10 cellular contexts compared by ENCODE assay signal in genomic region chr5:132662925-132663770, GRCh38. TPM values are rescaled to one million over a fixed set of nuclear protein-coding genes. Genes with fewer than 3 reads are reported as not detected.
A peak's percentile ranks its signal among the peaks of the same experiment; 100 is the strongest.
DNase-seq lines count a peak whose midpoint lies in the region; ATAC-seq and TF ChIP-seq lines count a peak whose summit lies in the region.
"Had no signal": no experiment of that assay in that cellular context is flagged by ENCODE, and none has a peak within 500 bp of the region (broad histone marks: within the 10 kb centered on the region; RNA-seq: fewer than 3 reads in every experiment).

No MANE protein-coding gene starts in this region.

- ATAC-seq in HG02678 (IDR thresholded peaks at IDR 0.05; ENCODE audit: unreplicated experiment): peak; percentile 57

- H3K27ac ChIP-seq in OCI-LY1 (ENCODE audit: low read depth, low read length, poor library complexity, severe bottlenecking) (no peak overlapping the region), hepatocyte (peak overlapping the region; percentile 14), substantia nigra (ENCODE audit: low read depth, low read length, poor library complexity, severe bottlenecking) (no peak overlapping the region)
- H3K27ac ChIP-seq: right lobe of liver had no signal

- H3K36me3 ChIP-seq in OCI-LY1 (ENCODE audit: insufficient read depth, low read length): no peaks in the 10 kb centered on the region
- no peaks in the 10 kb centered on the region for H3K36me3 ChIP-seq in hepatocyte (replicated peaks; ENCODE audit: insufficient read depth, low read depth)
- H3K36me3 ChIP-seq: right lobe of liver had no signal

- H3K27me3 ChIP-seq in OCI-LY1 (ENCODE audit: insufficient read depth, low read length) (peaks cover 7% of the 10 kb centered on the region), hepatocyte (no peaks in the 10 kb centered on the region)
- H3K27me3 ChIP-seq: right lobe of liver had no signal

- peak overlapping the region; percentile 5; the same call in 1 of the 2 replicates for H3K4me2 ChIP-seq in OCI-LY1 (ENCODE audit: low read length)
- no peak overlapping the region for H3K4me2 ChIP-seq in hepatocyte

- H3K79me2 ChIP-seq in OCI-LY1 (ENCODE audit: insufficient read depth, low read length) (no peaks in the 10 kb centered on the region), hepatocyte (no peaks in the 10 kb centered on the region)

- H3K9me2 ChIP-seq in OCI-LY1 (ENCODE audit: low read depth, low read length): no peaks in the 10 kb centered on the region
- no peaks in the 10 kb centered on the region for H3K9me2 ChIP-seq in hepatocyte (replicated peaks; ENCODE audit: insufficient read depth)

- H3F3A ChIP-seq in OCI-LY1 (ENCODE audit: insufficient read depth, low read length): no peaks in the 10 kb centered on the region

- H3K9ac ChIP-seq in OCI-LY1 (ENCODE audit: low read length): no peak overlapping the region

- no peak overlapping the region for H2AFZ ChIP-seq in OCI-LY1 (ENCODE audit: low read length)
- H2AFZ ChIP-seq in hepatocyte: no peak overlapping the region

- DNase-seq in activated gamma-delta T cell treated with anti-CD3 and anti-CD28 coated beads, Interleukin-2, amount 50 U/mL, for 16 hours (ENCODE audit: low read depth): peak; percentile 28
- DNase-seq in activated gamma-delta T cell treated with Interleukin-2 at 50 U/mL for 16 hours (no peak), hepatocyte (ENCODE audit: low spot score) (peak; percentile 37), T1000 (lab: John Stamatoyannopoulos, UW) (no peak), substantia nigra (lab: John Stamatoyannopoulos, UW) (no peak), DMS114 treated with DMSO at 0.1 percent for 48 hours (lab: John Stamatoyannopoulos, UW; ENCODE audit: unreplicated experiment) (no peak)
- DNase-seq: right lobe of liver had no signal

- H3K4me3 ChIP-seq in OCI-LY1 (ENCODE audit: low read depth, low read length, poor library complexity, severe bottlenecking): no peak overlapping the region
- no peak overlapping the region for H3K4me3 ChIP-seq in hepatocyte
- H3K4me3 ChIP-seq: right lobe of liver had no signal

- H3K4me1 ChIP-seq in OCI-LY1 (ENCODE audit: insufficient read depth, low read length, severe bottlenecking) (peaks cover 13% of the 10 kb centered on the region), hepatocyte (ENCODE audit: insufficient read depth) (peaks cover 22% of the 10 kb centered on the region)
- H3K4me1 ChIP-seq: right lobe of liver had no signal

- TF ChIP-seq CTCF in OCI-LY1 (IDR thresholded peaks at IDR 0.05; ENCODE audit: low read length): no peak
- TF ChIP-seq CTCF in hepatocyte (IDR thresholded peaks at IDR 0.05; ENCODE audit: poor library complexity): no peak

- H4K20me1 ChIP-seq in OCI-LY1 (ENCODE audit: insufficient read depth, low read length) (no peaks in the 10 kb centered on the region), hepatocyte (ENCODE audit: insufficient read depth, poor library complexity, severe bottlenecking) (no peaks in the 10 kb centered on the region)

- 85% methylated on average over 25 of the region's 25 CpGs for WGBS in hepatocyte (ENCODE audit: low lambda C conversion rate, missing lambda C conversion rate)

- H3K9me3 ChIP-seq in OCI-LY1 (ENCODE audit: low read length) (no peaks in the 10 kb centered on the region), hepatocyte (ENCODE audit: low read depth) (no peaks in the 10 kb centered on the region)
- H3K9me3 ChIP-seq: right lobe of liver had no signal

RNA-seq across cellular contexts. Expression of gene IL13, which starts 5.2 kb away (rescaled TPM):
- total RNA-seq in hepatocyte: not detected in 2 replicates
- not detected in 2 replicates for polyA plus RNA-seq in hepatocyte
- total RNA-seq: Daoy had no signal

RNA-seq across cellular contexts. Expression of gene IL4, which starts 10.6 kb away (rescaled TPM):
- total RNA-seq in hepatocyte: not detected in 2 replicates
- polyA plus RNA-seq in hepatocyte: not detected in 2 replicates
- total RNA-seq: Daoy, right lobe of liver had no signal

Comparison
In these comparisons a context has a peak if more than half of its experiments do, and no peak if none do; other contexts are left out.
1. DNase-seq: peak in activated gamma-delta T cell treated with anti-CD3 and anti-CD28 coated beads, Interleukin-2, amount 50 U/mL, for 16 hours (single experiment) and hepatocyte (single experiment); none in activated gamma-delta T cell treated with Interleukin-2 at 50 U/mL for 16 hours (single experiment), T1000 (single experiment), substantia nigra (0 of 49) and DMS114 treated with DMSO at 0.1 percent for 48 hours (single experiment).